8 cellular contexts compared by ENCODE assay signal in genomic region chr17:1647802-1648581, GRCh38. TPM values are rescaled to one million over a fixed set of nuclear protein-coding genes. Genes with fewer than 3 reads are reported as not detected.
DNase-seq lines count a peak whose midpoint lies in the region; ATAC-seq and TF ChIP-seq lines count a peak whose summit lies in the region.

No MANE protein-coding gene starts in this region.

- H3K27ac Mint-ChIP-seq in activated CD4-positive, alpha-beta memory T cell treated with anti-CD3 and anti-CD28 coated beads for 36 hours = no peak overlapping the region

- TF ChIP-seq POLR2A in heart left ventricle (IDR thresholded peaks at IDR 0.05) (no peak), gastrocnemius medialis (IDR thresholded peaks at IDR 0.05) (no peak)

- in situ Hi-C loops in gastrocnemius medialis (cut with MboI; ENCODE audit: low sequenced_read_pairs in 4 of 4) = loop anchor here in 2 of 4 donors (25.0 kb wide), 1 partner anchor 386 kb away; the partner anchor contains the start of gene BHLHA9 (in 2 of the 2)

- H3K4me1 Mint-ChIP-seq in activated CD4-positive, alpha-beta memory T cell treated with anti-CD3 and anti-CD28 coated beads for 36 hours (ENCODE audit: low read depth) = peaks cover 29% of the 10 kb centered on the region

- H3K36me3 ChIP-seq in H7 (replicated peaks; ENCODE audit: control insufficient read depth, insufficient read depth, low read length) (peaks cover 21% of the 10 kb centered on the region), heart left ventricle (peaks cover 6 to 45% (median 34%) of the 10 kb centered on the region in 9 donors), gastrocnemius medialis (peaks cover 0 to 28% of the 10 kb centered on the region in 2 donors)

- H3K9me3 ChIP-seq in heart left ventricle (no peaks in the 10 kb centered on the region), gastrocnemius medialis (no peaks in the 10 kb centered on the region)

- H3K4me3 ChIP-seq in AG09309 (ENCODE audit: control insufficient read depth, low read depth, low read length) (peak overlapping the region; percentile 44), H7 (ENCODE audit: insufficient read depth, low read depth, low read length) (peak overlapping the region; percentile 78), heart left ventricle (peak overlapping the region; percentile 32 to 99 (median 67)), gastrocnemius medialis (peak overlapping the region; percentile 57 to 68 (median 59))

- H3K4me1 ChIP-seq in heart left ventricle (peaks cover 7 to 70% (median 55%) of the 10 kb centered on the region in 12 donors), gastrocnemius medialis (peaks cover 34 to 41% of the 10 kb centered on the region in 2 donors)

- 22 to 27% (median 26%) methylated on average over 27 to 29 of the region's 29 CpGs for WGBS in heart left ventricle, 4 donors

- peak; percentile 35 for TF ChIP-seq CTCF in AG09309 (IDR thresholded peaks at IDR 0.05; ENCODE audit: control insufficient read depth, insufficient read depth, low read depth, low read length, missing control alignments)
- no peak for TF ChIP-seq CTCF in heart left ventricle (IDR thresholded peaks at IDR 0.05)
- no peak for TF ChIP-seq CTCF in gastrocnemius medialis (IDR thresholded peaks at IDR 0.05 in 4 of 5, conservative IDR thresholded peaks at IDR 0.05 in 1 of 5)

- H3K9me3 Mint-ChIP-seq in activated CD4-positive, alpha-beta memory T cell treated with anti-CD3 and anti-CD28 coated beads for 36 hours = no peaks in the 10 kb centered on the region

- H3K27me3 ChIP-seq in H7 (ENCODE audit: control insufficient read depth, insufficient read depth, low read length) (peaks cover 8% of the 10 kb centered on the region), heart left ventricle (no peaks in the 10 kb centered on the region), gastrocnemius medialis (no peaks in the 10 kb centered on the region)

- CTCF ChIA-PET in activated CD4-positive, alpha-beta memory T cell treated with anti-CD3 and anti-CD28 coated beads for 36 hours (lab: Charles Lee) = interaction anchor here (0.8 to 2.9 kb wide), 21 partner anchors 11 to 690 kb away, joined by 3 to 31 read pairs (median 4); partner anchors contain the start of genes INPP5K, PITPNA, PRPF8 and RPA1

- ATAC-seq in heart left ventricle = peak; percentile 4 to 23 (median 6)
- peak in 1 of 2 donors; percentile 3 for ATAC-seq in gastrocnemius medialis
- no peak for ATAC-seq in left lobe of liver
- ATAC-seq in HG03378 (IDR thresholded peaks at IDR 0.05; ENCODE audit: unreplicated experiment) = no peak

- intact Hi-C loops in activated CD4-positive, alpha-beta memory T cell treated with anti-CD3 and anti-CD28 coated beads for 36 hours (cut with micrococcal nuclease) = loop anchor here (2.0 to 10.0 kb wide), 3 partner anchors 37 to 387 kb away; partner anchors contain the start of genes DPH1 and PRPF8
- intact Hi-C loops in heart left ventricle (cut with DNase I) = loop anchor here in 8 of 10 donors (1.0 to 10.0 kb wide), 6 partner anchors 71 to 391 kb away; no protein-coding TSS in a partner anchor
- intact Hi-C loops in gastrocnemius medialis (cut with DNase I; ENCODE audit: low total_unique reads) = loop anchor here (2.0 to 10.0 kb wide), 4 partner anchors 21 to 381 kb away; partner anchors contain the start of gene CRK

- H3K4me3 Mint-ChIP-seq in activated CD4-positive, alpha-beta memory T cell treated with anti-CD3 and anti-CD28 coated beads for 36 hours = peak overlapping the region; percentile 51

- H3K27ac ChIP-seq in heart left ventricle (peak overlapping the region; percentile 83 to 100 (median 96)), gastrocnemius medialis (peak overlapping the region; percentile 84 to 100 (median 87))

- peaks cover 16% of the 10 kb centered on the region for H3K36me3 Mint-ChIP-seq in activated CD4-positive, alpha-beta memory T cell treated with anti-CD3 and anti-CD28 coated beads for 36 hours

- DNase-seq in AG09309 (ENCODE audit: low read depth) = no peak
- DNase-seq in H7 = peak; percentile 84
- no peak for DNase-seq in activated CD4-positive, alpha-beta memory T cell treated with anti-CD3 and anti-CD28 coated beads for 36 hours
- peak; percentile 57 to 81 (median 74) for DNase-seq in heart left ventricle
- peak in 1 of 2 donors; percentile 25 for DNase-seq in gastrocnemius medialis
- no peak for DNase-seq in left lobe of liver (ENCODE audit: low spot score)
- no peak for DNase-seq in glomerular visceral epithelial cell (ENCODE audit: extremely low spot score)

- H3K27me3 Mint-ChIP-seq in activated CD4-positive, alpha-beta memory T cell treated with anti-CD3 and anti-CD28 coated beads for 36 hours = no peaks in the 10 kb centered on the region

- POLR2A ChIA-PET in activated CD4-positive, alpha-beta memory T cell treated with anti-CD3 and anti-CD28 coated beads for 36 hours (lab: Charles Lee) = interaction anchor here (0.8 to 2.1 kb wide), 3 partner anchors 36 to 69 kb away, joined by 3 to 9 read pairs (median 8); partner anchors contain the start of gene PRPF8

RNA-seq across cellular contexts. Expression of gene RILP, which starts 1.7 kb away (rescaled TPM):
- total RNA-seq in H7 (2014; rRNA removed; shearing (Covaris generic)) = 31.0 and 32.8 TPM in 2 replicates
- 1 to 10 TPM; 5.8 to 6.2 TPM for total RNA-seq in activated CD4-positive, alpha-beta memory T cell treated with anti-CD3 and anti-CD28 coated beads for 36 hours
- total RNA-seq in heart left ventricle (100 to 1,000 TPM in 2 of 9 donors, 10 to 100 TPM in 7; 41.9 to 130 (median 60.1) TPM), gastrocnemius medialis (10 to 100 TPM; 45.5 to 94.7 (median 58.9) TPM), left lobe of liver (20.9 TPM)
- polyA plus RNA-seq in heart left ventricle = 100 to 1,000 TPM in 1 of 2 donors, 10 to 100 TPM in 1; 37.6 to 124 TPM

RNA-seq across cellular contexts. Expression of gene SCARF1, which starts 2.5 kb away (rescaled TPM):
- 5.1 and 7.6 TPM in 2 replicates for total RNA-seq in H7 (2014; rRNA removed; shearing (Covaris generic))
- total RNA-seq in activated CD4-positive, alpha-beta memory T cell treated with anti-CD3 and anti-CD28 coated beads for 36 hours = 1 to 10 TPM; 2.7 to 3.2 TPM
- total RNA-seq in heart left ventricle (10 to 100 TPM in 7 of 9 donors, 1 to 10 TPM in 2; 7.4 to 25.9 (median 12.9) TPM), gastrocnemius medialis (10 to 100 TPM in 1 of 4 donors, 1 to 10 TPM in 3; 4.1 to 15.1 (median 5.7) TPM), left lobe of liver (12.5 TPM)
- 1 to 10 TPM; 9.0 to 9.1 TPM for polyA plus RNA-seq in heart left ventricle

RNA-seq across cellular contexts. Expression of gene SLC43A2, which starts 19.4 kb away (rescaled TPM):
- total RNA-seq in H7 (2014; rRNA removed; shearing (Covaris generic)) = 36.0 and 37.7 TPM in 2 replicates
- 1 to 10 TPM; 2.0 to 2.2 TPM for total RNA-seq in activated CD4-positive, alpha-beta memory T cell treated with anti-CD3 and anti-CD28 coated beads for 36 hours
- total RNA-seq in heart left ventricle (10 to 100 TPM in 3 of 9 donors, 1 to 10 TPM in 6; 4.1 to 29.1 (median 7.1) TPM), gastrocnemius medialis (10 to 100 TPM; 26.9 to 96.9 (median 55.2) TPM), left lobe of liver (3.1 TPM)
- 1 to 10 TPM; 1.4 to 6.8 TPM for polyA plus RNA-seq in heart left ventricle

RNA-seq across cellular contexts. Expression of gene PRPF8, which starts 36.7 kb away (rescaled TPM):
- total RNA-seq in H7 (2014; rRNA removed; shearing (Covaris generic)) = 128 and 146 TPM in 2 replicates
- total RNA-seq in activated CD4-positive, alpha-beta memory T cell treated with anti-CD3 and anti-CD28 coated beads for 36 hours = 100 to 1,000 TPM; 370 to 378 TPM
- total RNA-seq in heart left ventricle (100 to 1,000 TPM; 119 to 195 (median 174) TPM), gastrocnemius medialis (100 to 1,000 TPM; 127 to 261 (median 195) TPM), left lobe of liver (97.8 TPM)
- polyA plus RNA-seq in heart left ventricle = 10 to 100 TPM; 70.1 to 98.1 TPM

Comparison
In these comparisons a context has a peak if more than half of its experiments do, and no peak if none do; other contexts are left out.
1. DNase-seq: peak in H7 (single experiment) and heart left ventricle (5 of 5); none in AG09309 (single experiment), activated CD4-positive, alpha-beta memory T cell treated with anti-CD3 and anti-CD28 coated beads for 36 hours (single experiment), left lobe of liver (single experiment) and glomerular visceral epithelial cell (single experiment).
2. ATAC-seq: peak in heart left ventricle (4 of 4); none in left lobe of liver (single experiment) and HG03378 (single experiment).
3. Peak in every context shown above with its lines, with median percentiles within 50 percentile points of each other: H3K4me3 ChIP-seq.